ENCODE assay signal across 9 cellular contexts in genomic region chr1:220529530-220529920, GRCh38. TPM values are rescaled to one million over a fixed set of nuclear protein-coding genes. Genes with fewer than 3 reads are reported as not detected.
DNase-seq lines count a peak whose midpoint lies in the region; ATAC-seq and TF ChIP-seq lines count a peak whose summit lies in the region.
"Had no signal": no experiment of that assay in that cellular context is flagged by ENCODE, and none has a peak within 500 bp of the region (broad histone marks: within the 10 kb centered on the region; RNA-seq: fewer than 3 reads in every experiment).

No MANE protein-coding gene starts in this region.

- H3K4me3 ChIP-seq in GM23248, result no peak overlapping the region; the same call in 1 of the 2 replicates
- peak overlapping the region; percentile 67 to 82 (median 74) for H3K4me3 ChIP-seq in gastrocnemius medialis

- no peaks in the 10 kb centered on the region for H3K36me3 ChIP-seq in GM23248 (ENCODE audit: low read depth)
- H3K36me3 ChIP-seq in gastrocnemius medialis, result no peaks in the 10 kb centered on the region

- WGBS in GM23248 (ENCODE audit: low coverage in 1 of 2, low lambda C conversion rate in 2 of 2, missing lambda C conversion rate in 2 of 2), 2 experiments, result 32 to 33% methylated on average over 3 of the region's 3 CpGs

- H3K4me3 Mint-ChIP-seq in T-cell, result peak overlapping the region; percentile 55 to 92 (median 60)
- peak overlapping the region; percentile 96 for H3K4me3 Mint-ChIP-seq in glutamatergic neuron (ENCODE audit: unreplicated experiment)
- peak overlapping the region in 1 of 2 donors; percentile 67 for H3K4me3 Mint-ChIP-seq in CD14-positive monocyte

- ATAC-seq in T-cell (replicated peaks in 1 of 4) (no peak), gastrocnemius medialis (no peak), HG03135 (IDR thresholded peaks at IDR 0.05; ENCODE audit: unreplicated experiment) (no peak)
- no peak for ATAC-seq in activated CD4-positive, CD25-positive, alpha-beta regulatory T cell treated with anti-CD3 and anti-CD28 coated beads, Interleukin-2, amount 50 U/mL, for 24 hours

- no peak overlapping the region for H3K27ac Mint-ChIP-seq in T-cell
- peak overlapping the region; percentile 93 for H3K27ac Mint-ChIP-seq in glutamatergic neuron (ENCODE audit: unreplicated experiment)
- no peak overlapping the region for H3K27ac Mint-ChIP-seq in CD14-positive monocyte

- TF ChIP-seq CTCF in glutamatergic neuron (IDR thresholded peaks at IDR 0.05; ENCODE audit: partially characterized antibody, unreplicated experiment) (no peak), gastrocnemius medialis (IDR thresholded peaks at IDR 0.05 in 4 of 5, conservative IDR thresholded peaks at IDR 0.05 in 1 of 5) (no peak), CD14-positive monocyte (IDR thresholded peaks at IDR 0.05) (no peak)

- no peaks in the 10 kb centered on the region for H3K9me3 ChIP-seq in GM23248 (ENCODE audit: low read depth)
- no peaks in the 10 kb centered on the region for H3K9me3 ChIP-seq in gastrocnemius medialis

- H3K9ac ChIP-seq in GM23248, result no peak overlapping the region

- H3K4me1 ChIP-seq in GM23248 (ENCODE audit: insufficient read depth), result no peaks in the 10 kb centered on the region
- no peaks in the 10 kb centered on the region for H3K4me1 ChIP-seq in gastrocnemius medialis

- TF ChIP-seq POLR2A in gastrocnemius medialis (IDR thresholded peaks at IDR 0.05), result no peak

- POLR2A ChIA-PET in T-cell (lab: Charles Lee), result no interaction called here

- H3K79me2 ChIP-seq in GM23248 (ENCODE audit: insufficient read depth), result no peaks in the 10 kb centered on the region

- in situ Hi-C loops in GM23248 (cut with MboI), result no loop called here
- in situ Hi-C loops in gastrocnemius medialis (cut with MboI; ENCODE audit: low sequenced_read_pairs in 4 of 4), result no loop called here

- H3K27me3 ChIP-seq in GM23248 (replicated peaks; ENCODE audit: insufficient read depth), result peaks cover 50% of the 10 kb centered on the region
- peaks cover 0 to 5% (median 0%) of the 10 kb centered on the region in 3 donors for H3K27me3 ChIP-seq in gastrocnemius medialis

- H3K9me3 Mint-ChIP-seq in T-cell (peaks cover 9 to 10% (median 10%) of the 10 kb centered on the region in 3 donors), glutamatergic neuron (ENCODE audit: unreplicated experiment) (peaks cover 18% of the 10 kb centered on the region), CD14-positive monocyte (peaks cover 0 to 10% (median 7%) of the 10 kb centered on the region in 7 donors)

- H3K27ac ChIP-seq in GM23248 (no peak overlapping the region), gastrocnemius medialis (peak overlapping the region in 3 of 4 donors; percentile 67 to 81 (median 76))
- H3K27ac ChIP-seq: SK-N-MC had no signal

- no peaks in the 10 kb centered on the region for H3F3A ChIP-seq in GM23248 (ENCODE audit: insufficient read depth)

- intact Hi-C loops in gastrocnemius medialis (cut with DNase I; ENCODE audit: low total_unique reads) (no loop called here), CD14-positive monocyte (cut with micrococcal nuclease) (no loop called here)

- H3K27me3 Mint-ChIP-seq in T-cell (peaks cover 52 to 65% of the 10 kb centered on the region in 2 donors), glutamatergic neuron (ENCODE audit: unreplicated experiment) (peaks cover 7% of the 10 kb centered on the region), CD14-positive monocyte (ENCODE audit: low read depth in 3 of 3) (peaks cover 58 to 69% (median 65%) of the 10 kb centered on the region in 3 donors)

- H3K36me3 Mint-ChIP-seq in T-cell (no peaks in the 10 kb centered on the region), glutamatergic neuron (ENCODE audit: unreplicated experiment) (peaks cover 10% of the 10 kb centered on the region), CD14-positive monocyte (peaks cover 4 to 5% of the 10 kb centered on the region in 2 donors)

- H3K9me2 ChIP-seq in GM23248 (ENCODE audit: insufficient read depth), result no peaks in the 10 kb centered on the region

- DNase-seq in GM23248 (no peak), T-cell (no peak), glutamatergic neuron (no peak), gastrocnemius medialis (no peak), CD14-positive monocyte (ENCODE audit: low spot score) (no peak), NCI-H510A treated with DMSO at 0.1 percent for 48 hours (lab: John Stamatoyannopoulos, UW) (no peak)

- H3K4me2 ChIP-seq in GM23248 (ENCODE audit: unreplicated experiment), result no peak overlapping the region

- peak overlapping the region; percentile 87 for H2AFZ ChIP-seq in GM23248

- peaks cover 8 to 20% (median 18%) of the 10 kb centered on the region in 3 donors for H3K4me1 Mint-ChIP-seq in T-cell
- peaks cover 22% of the 10 kb centered on the region for H3K4me1 Mint-ChIP-seq in glutamatergic neuron (ENCODE audit: low read depth, unreplicated experiment)
- H3K4me1 Mint-ChIP-seq in CD14-positive monocyte, result peaks cover 14% of the 10 kb centered on the region

- H4K20me1 ChIP-seq in GM23248 (ENCODE audit: insufficient read depth), result no peaks in the 10 kb centered on the region

- CTCF ChIA-PET in T-cell (lab: Charles Lee), result no interaction called here

RNA-seq across cellular contexts. Expression of gene MARK1, which starts 1.6 kb away (rescaled TPM):
- under 0.01 and 0.65 TPM in 2 replicates for total RNA-seq in GM23248 (2014; rRNA removed; shearing (Covaris generic))
- polyA plus RNA-seq in GM23248 (2016; fragmentation: Nextera tagmentation; extraction: Ambion mirVana), result 0.18 and 0.40 TPM in 2 replicates
- total RNA-seq in T-cell, result not detected
- 105 TPM for total RNA-seq in glutamatergic neuron (ENCODE audit: unreplicated experiment)
- total RNA-seq in gastrocnemius medialis, result 1 to 10 TPM; 1.3 to 2.7 (median 1.9) TPM
- not detected for polyA plus RNA-seq in CD14-positive monocyte

Comparison
In these comparisons a context has a peak if more than half of its experiments do, and no peak if none do; other contexts are left out.
1. RNA of gene MARK1, which starts 1.6 kb away (total RNA-seq): 105 TPM in glutamatergic neuron (single experiment); 1.3 to 2.7 TPM in gastrocnemius medialis, under 0.01 to 0.65 TPM in GM23248 and not detected in T-cell; every median in the first group is over 10 times any median in the second.